11 cellular contexts compared by ENCODE assay signal in the genomic region with DNA sequence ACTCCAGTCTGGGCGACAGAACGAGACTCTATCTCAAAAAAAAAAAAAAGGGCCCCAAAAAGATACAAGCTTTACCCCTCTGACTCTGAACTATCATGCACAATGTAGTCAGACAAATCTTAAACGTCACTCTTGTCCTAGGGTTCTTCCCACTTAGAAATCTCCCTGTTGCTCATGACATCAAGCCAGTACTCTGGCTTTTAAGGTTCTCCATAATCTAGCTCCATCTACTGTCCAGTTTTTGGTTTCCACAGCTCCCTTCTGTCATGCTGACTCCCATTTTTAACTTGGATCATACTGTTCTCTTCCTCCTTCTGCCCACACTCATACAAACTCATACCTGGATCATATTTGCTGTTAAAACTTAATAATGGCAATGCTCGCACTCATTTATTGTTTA.
DNase-seq lines count a peak whose midpoint lies in the region; TF ChIP-seq lines count a peak whose summit lies in the region.
"Had no signal": no experiment of that assay in that cellular context is flagged by ENCODE, and none has a peak within 500 bp of the region (broad histone marks: within the 10 kb centered on the region; RNA-seq: fewer than 3 reads in every experiment).

No MANE protein-coding gene starts in this region.

- no peak overlapping the region for H3K9ac ChIP-seq in SK-N-SH

- no peak for TF ChIP-seq EP300 in SK-N-SH (IDR thresholded peaks at IDR 0.05; ENCODE audit: borderline replicate concordance in 1 of 2, low read depth in 1 of 2, low read length in 1 of 2)

- H3K4me1 ChIP-seq in SK-N-SH (ENCODE audit: control insufficient read depth in 1 of 2, insufficient read depth in 2 of 2, low read depth in 1 of 2, low read length in 1 of 2): peaks cover 11 to 12% of the 10 kb centered on the region in 2 experiments; a peak in 3 of 4 replicates

- CTCF ChIA-PET in SK-N-SH (lab: Yijun Ruan, JAX): interaction anchor here (0.8 to 1.8 kb wide), 10 partner anchors 10 to 320 kb away, joined by 3 to 8 read pairs (median 3); no protein-coding TSS in a partner anchor

- H3K9me2 ChIP-seq in SK-N-SH: no peaks in the 10 kb centered on the region

- WGBS in SK-N-SH (ENCODE audit: low lambda C conversion rate): 90% methylated on average over 4 of the region's 4 CpGs

- POLR2A ChIA-PET in SK-N-SH (lab: Yijun Ruan, JAX): no interaction called here

- no peaks in the 10 kb centered on the region for H3K79me2 ChIP-seq in SK-N-SH (ENCODE audit: insufficient read depth)

- H3K27ac ChIP-seq in SK-N-SH (ENCODE audit: low read depth in 2 of 2, low read length in 1 of 2): no peak overlapping the region

- peak; percentile 32 for DNase-seq in AG20443 (ENCODE audit: low spot score)
- DNase-seq in HFF-Myc (ENCODE audit: extremely low read depth, low read depth): no peak
- DNase-seq in SK-N-SH: peak; percentile 17
- peak; percentile 57 for DNase-seq in foreskin melanocyte
- no peak for DNase-seq in DMS153 (lab: John Stamatoyannopoulos, UW)
- no peak for DNase-seq in midbrain (lab: John Stamatoyannopoulos, UW)
- no peak for DNase-seq in NOMO-1 treated with dmso at 0.1 percent for 144 hours (lab: John Stamatoyannopoulos, UW; ENCODE audit: unreplicated experiment)
- no peak for DNase-seq in activated effector memory CD4-positive, alpha-beta T cell treated with anti-CD3 and anti-CD28 coated beads, Interleukin-2, amount 50 U/mL, for 16 hours
- DNase-seq: activated CD4-positive, alpha-beta T cell treated with anti-CD3 and anti-CD28 coated beads, Interleukin-2, amount 50 U/mL, for 4 hours; immature natural killer cell; stimulated activated CD8-positive, alpha-beta memory T cell treated with anti-CD3 and anti-CD28 coated beads, Interleukin-4, amount 100 ng/mL, for 48 hours had no signal

- H3K27me3 ChIP-seq in SK-N-SH (ENCODE audit: insufficient read depth): no peaks in the 10 kb centered on the region

- H3K9me3 ChIP-seq in SK-N-SH: no peaks in the 10 kb centered on the region

- peak; percentile 5 for TF ChIP-seq CTCF in HFF-Myc (IDR thresholded peaks at IDR 0.05; ENCODE audit: low read depth, low read length, missing control alignments)
- TF ChIP-seq CTCF in SK-N-SH (IDR thresholded peaks at IDR 0.05): peak; percentile 42

- H3K4me3 ChIP-seq in HFF-Myc (replicated peaks; ENCODE audit: low read depth, low read length): no peak overlapping the region
- no peak overlapping the region for H3K4me3 ChIP-seq in SK-N-SH (ENCODE audit: low read depth in 2 of 2, low read length in 1 of 2)

- H3F3A ChIP-seq in SK-N-SH (replicated peaks; ENCODE audit: insufficient read depth): peaks cover 3% of the 10 kb centered on the region

- no peak overlapping the region for H3K4me2 ChIP-seq in SK-N-SH

- no peaks in the 10 kb centered on the region for H3K36me3 ChIP-seq in SK-N-SH (replicated peaks in 1 of 2; ENCODE audit: control insufficient read depth in 1 of 2, insufficient read depth in 2 of 2, low read length in 1 of 2)

- peak; percentile 72 for TF ChIP-seq RAD21 in SK-N-SH (IDR thresholded peaks at IDR 0.05; ENCODE audit: low read length)

- H4K20me1 ChIP-seq in SK-N-SH (ENCODE audit: insufficient read depth): no peaks in the 10 kb centered on the region

- no peak overlapping the region for H2AFZ ChIP-seq in SK-N-SH (ENCODE audit: low read depth)

TF ChIP-seq in SK-N-SH, 30 proteins besides CTCF, POLR2A, EP300 and RAD21:
- TF ChIP-seq GATA2 (CRISPR knock-in tag; IDR thresholded peaks at IDR 0.05): no peak
- TF ChIP-seq MEF2A (IDR thresholded peaks at IDR 0.05; ENCODE audit: borderline replicate concordance, low read depth): no peak
- TF ChIP-seq MXI1 (IDR thresholded peaks at IDR 0.05; ENCODE audit: low read depth, low read length): no peak
- TF ChIP-seq FOXJ3 (CRISPR knock-in tag; IDR thresholded peaks at IDR 0.05): no peak
- TF ChIP-seq POLR2AphosphoS5 (IDR thresholded peaks at IDR 0.05; ENCODE audit: low read depth, low read length): no peak
- peak; percentile 46; the same call in 1 of the 2 replicates for TF ChIP-seq SMC3 (IDR thresholded peaks at IDR 0.05; ENCODE audit: low read depth, low read length)

Comparison
In these comparisons a context has a peak if more than half of its experiments do, and no peak if none do; other contexts are left out.
1. DNase-seq: peak in AG20443 (single experiment), SK-N-SH (single experiment) and foreskin melanocyte (single experiment); none in HFF-Myc (single experiment), DMS153 (single experiment), midbrain (single experiment), NOMO-1 treated with dmso at 0.1 percent for 144 hours (single experiment) and activated effector memory CD4-positive, alpha-beta T cell treated with anti-CD3 and anti-CD28 coated beads, Interleukin-2, amount 50 U/mL, for 16 hours (single experiment).